In the genomic region with DNA sequence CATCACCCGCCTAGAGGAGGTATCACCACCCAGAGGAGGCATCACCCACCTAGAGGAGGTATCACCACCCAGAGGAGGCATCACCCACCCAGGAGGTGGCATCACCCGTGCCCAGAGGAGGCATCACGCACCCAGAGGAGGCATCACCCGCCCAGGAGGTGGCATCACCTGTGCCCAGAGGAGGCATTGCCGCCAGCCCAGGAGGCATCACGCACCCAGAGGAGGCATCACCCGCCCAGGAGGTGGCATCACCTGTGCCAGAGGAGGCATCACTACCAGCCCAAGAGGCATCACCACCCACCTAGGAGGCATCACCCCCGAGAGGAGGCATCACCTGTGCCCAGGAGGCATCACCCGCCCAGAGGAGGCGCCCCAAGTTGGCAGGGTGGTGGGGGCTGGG, we compare ENCODE assay signal across 12 cellular contexts. TPM values are rescaled to one million over a fixed set of nuclear protein-coding genes. Genes with fewer than 3 reads are reported as not detected.
DNase-seq lines count a peak whose midpoint lies in the region; ATAC-seq, FAIRE-seq and TF ChIP-seq lines count a peak whose summit lies in the region.
"Had no signal": no experiment of that assay in that cellular context is flagged by ENCODE, and none has a peak within 500 bp of the region (broad histone marks: within the 10 kb centered on the region; RNA-seq: fewer than 3 reads in every experiment).

No MANE protein-coding gene starts in this region.

- no peaks in the 10 kb centered on the region for H3K27me3 ChIP-seq in CD8-positive, alpha-beta memory T cell (ENCODE audit: insufficient read depth, low read length, poor library complexity, severe bottlenecking)
- H3K27me3 ChIP-seq in endothelial cell of umbilical vein (ENCODE audit: control insufficient read depth in 2 of 2, insufficient read depth in 2 of 2, low read length in 2 of 2) (no peaks in the 10 kb centered on the region), psoas muscle (ENCODE audit: insufficient read depth in 3 of 3, low read length in 2 of 3) (no peaks in the 10 kb centered on the region)

- peak overlapping the region in 6 of 8 donors; percentile 3 to 87 (median 32) for H3K27ac Mint-ChIP-seq in CD8-positive, alpha-beta memory T cell
- peak overlapping the region; percentile 48 for H3K27ac Mint-ChIP-seq in activated CD4-positive, alpha-beta memory T cell treated with anti-CD3 and anti-CD28 coated beads for 36 hours

- no peak for FAIRE-seq in endothelial cell of umbilical vein (lab: Jason Lieb, UNC)
- FAIRE-seq: RCC 7860 had no signal

- no peaks in the 10 kb centered on the region for H3K27me3 Mint-ChIP-seq in CD8-positive, alpha-beta memory T cell
- H3K27me3 Mint-ChIP-seq in activated CD4-positive, alpha-beta memory T cell treated with anti-CD3 and anti-CD28 coated beads for 36 hours = no peaks in the 10 kb centered on the region

- DNase-seq in CD8-positive, alpha-beta memory T cell = no peak
- DNase-seq in activated CD4-positive, alpha-beta memory T cell treated with anti-CD3 and anti-CD28 coated beads for 36 hours = no peak
- DNase-seq in endothelial cell of umbilical vein (ENCODE audit: low read depth, low spot score) (no peak), psoas muscle (no peak), NCI-H345 treated with DMSO at 0.1 percent for 48 hours (lab: John Stamatoyannopoulos, UW; ENCODE audit: unreplicated experiment) (no peak)
- DNase-seq: central memory CD4-positive, alpha-beta T cell; NCI-H187 had no signal

- CTCF ChIA-PET in CD8-positive, alpha-beta memory T cell (lab: Charles Lee) = no interaction called here
- CTCF ChIA-PET in activated CD4-positive, alpha-beta memory T cell treated with anti-CD3 and anti-CD28 coated beads for 36 hours (lab: Charles Lee) = interaction anchor here (0.9 kb wide), 1 partner anchor 58 kb away, joined by 3 read pairs; no protein-coding TSS in a partner anchor
- CTCF ChIA-PET in endothelial cell of umbilical vein (lab: Charles Lee) = interaction anchor here (0.5 to 6.4 kb wide), 4 partner anchors 13 to 90 kb away, joined by 4 to 59 read pairs (median 28); no protein-coding TSS in a partner anchor

- no peaks in the 10 kb centered on the region for H3K36me3 ChIP-seq in CD8-positive, alpha-beta memory T cell (ENCODE audit: insufficient read depth, low read length)
- H3K36me3 ChIP-seq in endothelial cell of umbilical vein (ENCODE audit: control insufficient read depth in 2 of 2, extremely low read depth in 1 of 2, insufficient read depth in 2 of 2, low read length in 2 of 2) (peaks cover 9 to 19% of the 10 kb centered on the region in 2 experiments), psoas muscle (ENCODE audit: insufficient read depth in 1 of 2, low read depth in 1 of 2) (peaks cover 0 to 13% of the 10 kb centered on the region in 2 donors)

- peaks cover 55% of the 10 kb centered on the region for H3K4me1 ChIP-seq in CD8-positive, alpha-beta memory T cell (ENCODE audit: insufficient read depth, low read length)
- H3K4me1 ChIP-seq in endothelial cell of umbilical vein (ENCODE audit: control insufficient read depth, extremely low read depth, insufficient read depth, low read length) = peaks cover 70% of the 10 kb centered on the region
- H3K4me1 ChIP-seq in psoas muscle = peaks cover 18% of the 10 kb centered on the region

- intact Hi-C loops in activated CD4-positive, alpha-beta memory T cell treated with anti-CD3 and anti-CD28 coated beads for 36 hours (cut with micrococcal nuclease) = loop anchor here (10.0 kb wide), 2 partner anchors 298 to 428 kb away; a partner anchor contains a TSS
- intact Hi-C loops in endothelial cell of umbilical vein (cut with micrococcal nuclease) (loop anchor here (5.0 kb wide), 1 partner anchor 169 kb away; a partner anchor contains a TSS), psoas muscle (cut with DNase I) (loop anchor here in 1 of 2 donors (5.0 kb wide), 1 partner anchor 74 kb away; no protein-coding TSS in a partner anchor)

- H3K4me1 Mint-ChIP-seq in CD8-positive, alpha-beta memory T cell = peaks cover 36 to 62% (median 41%) of the 10 kb centered on the region in 3 donors
- peaks cover 66% of the 10 kb centered on the region for H3K4me1 Mint-ChIP-seq in activated CD4-positive, alpha-beta memory T cell treated with anti-CD3 and anti-CD28 coated beads for 36 hours (ENCODE audit: low read depth)

- H3K4me3 Mint-ChIP-seq in CD8-positive, alpha-beta memory T cell = peak overlapping the region; percentile 64 to 91 (median 87)
- peak overlapping the region; percentile 96 for H3K4me3 Mint-ChIP-seq in activated CD4-positive, alpha-beta memory T cell treated with anti-CD3 and anti-CD28 coated beads for 36 hours

- TF ChIP-seq CTCF in endothelial cell of umbilical vein (IDR thresholded peaks at IDR 0.05; ENCODE audit: extremely low read depth in 1 of 2, insufficient read depth in 1 of 2, low read depth in 1 of 2, low read length in 2 of 2) (no peak), psoas muscle (IDR thresholded peaks at IDR 0.05) (no peak)

- dilution Hi-C loops in endothelial cell of umbilical vein (cut with MboI; ENCODE audit: extremely low pct_ligation_motif_present, low sequenced_read_pairs) = no loop called here

- peak overlapping the region; percentile 84 for H3K4me2 ChIP-seq in endothelial cell of umbilical vein (ENCODE audit: insufficient read depth, low read length)

- H3K9me3 Mint-ChIP-seq in CD8-positive, alpha-beta memory T cell = no peaks in the 10 kb centered on the region
- H3K9me3 Mint-ChIP-seq in activated CD4-positive, alpha-beta memory T cell treated with anti-CD3 and anti-CD28 coated beads for 36 hours = no peaks in the 10 kb centered on the region

- no peaks in the 10 kb centered on the region for H4K20me1 ChIP-seq in endothelial cell of umbilical vein (replicated peaks; ENCODE audit: control insufficient read depth, extremely low read depth, insufficient read depth, low read length)

- peak overlapping the region; percentile 25 for H3K9ac ChIP-seq in endothelial cell of umbilical vein (replicated peaks; ENCODE audit: extremely low read depth, insufficient read depth, low read length)

- H2AFZ ChIP-seq in endothelial cell of umbilical vein (ENCODE audit: low read depth, low read length) = no peak overlapping the region

- no TSS peak for BruUV-seq in endothelial cell of umbilical vein (replicated peaks; lab: Mats Ljungman, UMichigan)

- no peaks in the 10 kb centered on the region for H3K9me3 ChIP-seq in CD8-positive, alpha-beta memory T cell (ENCODE audit: low read length)
- H3K9me3 ChIP-seq in endothelial cell of umbilical vein (replicated peaks; ENCODE audit: control insufficient read depth, insufficient read depth, low read length) (no peaks in the 10 kb centered on the region), psoas muscle (no peaks in the 10 kb centered on the region)
- H3K9me3 ChIP-seq: HAP-1 had no signal

- peaks cover 64% of the 10 kb centered on the region for H3K79me2 ChIP-seq in endothelial cell of umbilical vein (ENCODE audit: control insufficient read depth, insufficient read depth, low read length)

- no peaks in the 10 kb centered on the region for H3K9me1 ChIP-seq in endothelial cell of umbilical vein (replicated peaks; ENCODE audit: control insufficient read depth, extremely low read depth, insufficient read depth, low read length)

- ATAC-seq in psoas muscle = no peak
- ATAC-seq in HG03520 (IDR thresholded peaks at IDR 0.05; ENCODE audit: unreplicated experiment) = no peak
- no peak for ATAC-seq in esophagus mucosa
- ATAC-seq in GM18909 (IDR thresholded peaks at IDR 0.05; ENCODE audit: poor library complexity, unreplicated experiment) = no peak

- TF ChIP-seq POLR2A in endothelial cell of umbilical vein (IDR thresholded peaks at IDR 0.05; ENCODE audit: low read depth, low read length) = no peak

- H3K4me3 ChIP-seq in CD8-positive, alpha-beta memory T cell (ENCODE audit: low read length) = no peak overlapping the region
- peak overlapping the region in 2 of 3 experiments; percentile 81 to 91 for H3K4me3 ChIP-seq in endothelial cell of umbilical vein (replicated peaks in 1 of 3; ENCODE audit: insufficient read depth in 1 of 3, low read depth in 1 of 3, low read length in 3 of 3)
- H3K4me3 ChIP-seq in psoas muscle = peak overlapping the region; percentile 78

- POLR2A ChIA-PET in CD8-positive, alpha-beta memory T cell (lab: Charles Lee) = no interaction called here
- POLR2A ChIA-PET in activated CD4-positive, alpha-beta memory T cell treated with anti-CD3 and anti-CD28 coated beads for 36 hours (lab: Charles Lee) = no interaction called here
- POLR2A ChIA-PET in endothelial cell of umbilical vein (lab: Charles Lee) = interaction anchor here (0.5 to 1.7 kb wide), 2 partner anchors 13 to 63 kb away, joined by 3 to 9 read pairs; no protein-coding TSS in a partner anchor

- no peak overlapping the region for H3K27ac ChIP-seq in CD8-positive, alpha-beta memory T cell (ENCODE audit: low read depth, low read length)
- H3K27ac ChIP-seq in endothelial cell of umbilical vein (ENCODE audit: insufficient read depth, low read depth, low read length) (peak overlapping the region; percentile 67), psoas muscle (no peak overlapping the region)

- peaks cover 0 to 8% (median 0%) of the 10 kb centered on the region in 3 donors for H3K36me3 Mint-ChIP-seq in CD8-positive, alpha-beta memory T cell
- peaks cover 24% of the 10 kb centered on the region for H3K36me3 Mint-ChIP-seq in activated CD4-positive, alpha-beta memory T cell treated with anti-CD3 and anti-CD28 coated beads for 36 hours

- 91 to 92% (median 92%) methylated on average over 10 of the region's 10 CpGs for WGBS in psoas muscle, 3 donors

TF ChIP-seq in endothelial cell of umbilical vein, 7 proteins besides CTCF, POLR2A, EP300 and RAD21 (continues in another document):
- TF ChIP-seq GATA2 (IDR thresholded peaks at IDR 0.05; ENCODE audit: insufficient read depth, insufficient read length, low read depth, low read length) (no peak), FOS (IDR thresholded peaks at IDR 0.05; ENCODE audit: borderline replicate concordance, insufficient read depth, low read length) (no peak), MYC (IDR thresholded peaks at IDR 0.05; ENCODE audit: low read depth, low read length) (no peak), EZH2 (IDR thresholded peaks at IDR 0.05; ENCODE audit: borderline replicate concordance, low read depth, low read length, severe bottlenecking) (no peak)

RNA-seq across cellular contexts. Expression of a gene that starts 2.6 kb away (rescaled TPM):
- 10 to 100 TPM; 70.0 to 79.5 TPM for total RNA-seq in CD8-positive, alpha-beta memory T cell
- polyA plus RNA-seq in CD8-positive, alpha-beta memory T cell = 5.1 TPM
- 10 to 100 TPM; 67.0 to 68.3 TPM for total RNA-seq in activated CD4-positive, alpha-beta memory T cell treated with anti-CD3 and anti-CD28 coated beads for 36 hours
- total RNA-seq in endothelial cell of umbilical vein = 153 and 161 TPM in 2 replicates
- 27.0 and 31.7 TPM in 2 replicates for polyA plus RNA-seq in endothelial cell of umbilical vein
- polyA plus RNA-seq in endothelial cell of umbilical vein (2011; cell fraction: cytosol; rRNA removed) = 22.4 and 26.2 TPM in 2 replicates
- 75.3 and 84.8 TPM in 2 replicates for polyA plus RNA-seq in endothelial cell of umbilical vein (2011; cell fraction: nucleus; rRNA removed)
- polyA plus RNA-seq in endothelial cell of umbilical vein (2012) = 33.7 and 50.3 TPM in 2 replicates
- polyA minus RNA-seq in endothelial cell of umbilical vein = 52.5 and 73.2 TPM in 2 replicates
- 13.9 TPM for polyA minus RNA-seq in endothelial cell of umbilical vein (2011; cell fraction: cytosol; rRNA and poly(A)+ RNA removed)
- polyA minus RNA-seq in endothelial cell of umbilical vein (2011; cell fraction: nucleus; rRNA and poly(A)+ RNA removed) = 49.7 and 95.4 TPM in 2 replicates
- total RNA-seq in psoas muscle = 10 to 100 TPM in 3 of 4 donors, 1 to 10 TPM in 1; 8.7 to 15.4 (median 12.3) TPM
- 1 to 10 TPM; 1.8 to 3.8 (median 2.9) TPM for polyA plus RNA-seq in psoas muscle
- 30.6 TPM for total RNA-seq in esophagus mucosa
